ENCODE assay signal across 16 cellular contexts in the genomic region with DNA sequence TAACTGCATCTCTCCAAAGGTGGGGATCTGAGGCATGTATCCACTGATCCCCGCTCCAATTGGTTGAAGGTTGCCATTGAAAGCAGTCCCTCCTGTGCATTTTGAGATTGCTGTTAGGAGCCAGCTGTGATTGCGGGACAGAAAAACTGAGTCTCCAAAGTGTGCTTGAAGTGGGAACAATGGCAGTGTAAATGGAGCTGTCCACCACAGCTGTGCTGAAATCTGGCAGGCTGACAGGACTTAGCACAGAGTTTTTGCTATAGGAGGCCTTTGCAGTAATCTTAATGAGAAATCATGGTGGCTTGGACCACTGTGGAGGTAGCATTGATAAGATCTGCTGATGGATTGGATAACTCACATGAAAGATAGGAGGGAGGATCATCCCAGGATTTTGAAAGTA. TPM values are rescaled to one million over a fixed set of nuclear protein-coding genes. Genes with fewer than 3 reads are reported as not detected.
DNase-seq lines count a peak whose midpoint lies in the region; ATAC-seq and TF ChIP-seq lines count a peak whose summit lies in the region.
"Had no signal": no experiment of that assay in that cellular context is flagged by ENCODE, and none has a peak within 500 bp of the region (broad histone marks: within the 10 kb centered on the region; RNA-seq: fewer than 3 reads in every experiment).

No MANE protein-coding gene starts in this region.

- H3K27ac ChIP-seq in brain microvascular endothelial cell, result no peak overlapping the region
- H3K27ac ChIP-seq: esophagus squamous epithelium, lower lobe of right lung, sigmoid colon, VCaP had no signal

- H3K36me3 Mint-ChIP-seq in osteocyte (ENCODE audit: unreplicated experiment), result peaks cover 9% of the 10 kb centered on the region

- no peaks in the 10 kb centered on the region for H3K9me3 Mint-ChIP-seq in osteocyte (ENCODE audit: unreplicated experiment)

- H3K27me3 ChIP-seq in brain microvascular endothelial cell (replicated peaks), result no peaks in the 10 kb centered on the region
- H3K27me3 ChIP-seq: esophagus squamous epithelium, sigmoid colon had no signal

- H3K4me3 ChIP-seq in brain microvascular endothelial cell (ENCODE audit: low read depth, low read length), result no peak overlapping the region
- H3K4me3 ChIP-seq: esophagus squamous epithelium, lower lobe of right lung, sigmoid colon had no signal

- TF ChIP-seq CTCF in brain microvascular endothelial cell (IDR thresholded peaks at IDR 0.05; ENCODE audit: low read depth, low read length, missing control alignments), result no peak
- TF ChIP-seq CTCF in osteocyte (IDR thresholded peaks at IDR 0.05), result no peak

- H3K4me1 Mint-ChIP-seq in osteocyte (ENCODE audit: unreplicated experiment), result peaks cover 20% of the 10 kb centered on the region

- ATAC-seq in HG03342 (IDR thresholded peaks at IDR 0.05; ENCODE audit: unreplicated experiment) (no peak), GM18511 (IDR thresholded peaks at IDR 0.05; ENCODE audit: unreplicated experiment) (no peak)
- ATAC-seq: lower lobe of right lung had no signal

- peaks cover 9% of the 10 kb centered on the region for H3K36me3 ChIP-seq in brain microvascular endothelial cell (replicated peaks)

- H3K27me3 Mint-ChIP-seq in osteocyte (ENCODE audit: unreplicated experiment), result no peaks in the 10 kb centered on the region
- H3K27me3 Mint-ChIP-seq: activated naive CD8-positive, alpha-beta T cell had no signal

- DNase-seq in SIG-M5 treated with dmso at 0.1 percent for 504 hours (lab: John Stamatoyannopoulos, UW; ENCODE audit: unreplicated experiment) (peak; percentile 16), SIG-M5 (lab: John Stamatoyannopoulos, UW) (no peak), MV-4-11 (lab: John Stamatoyannopoulos, UW) (peak; percentile 32), brain microvascular endothelial cell (peak; percentile 25), myocyte (ENCODE audit: low read depth) (peak; percentile 57), osteocyte (ENCODE audit: extremely low spot score, unreplicated experiment) (no peak)
- DNase-seq: esophagus squamous epithelium, GDM1, KG1, lower lobe of right lung, NCI-H69, sigmoid colon had no signal

- no peak overlapping the region for H3K4me3 Mint-ChIP-seq in osteocyte (ENCODE audit: unreplicated experiment)
- H3K4me3 Mint-ChIP-seq: activated naive CD8-positive, alpha-beta T cell had no signal

- in situ Hi-C loops in brain microvascular endothelial cell (cut with HindIII; ENCODE audit: low pct_ligation_motif_present, low sequenced_read_pairs), result no loop called here

- H3K27ac Mint-ChIP-seq in osteocyte (ENCODE audit: unreplicated experiment), result no peak overlapping the region
- H3K27ac Mint-ChIP-seq: activated naive CD8-positive, alpha-beta T cell had no signal

RNA-seq across cellular contexts. Expression of a gene that starts 3.3 kb away (rescaled TPM):
- total RNA-seq in myocyte, result 28.8 and 30.3 TPM in 2 replicates
- 26.8 TPM for polyA plus RNA-seq in myocyte (2012)
- total RNA-seq in osteocyte, result 52.1 and 54.7 TPM in 2 replicates

RNA-seq across cellular contexts. Expression of a gene that starts 57.8 kb away (rescaled TPM):
- total RNA-seq in myocyte (not detected in 2 replicates), osteocyte (not detected in 2 replicates)
- not detected for polyA plus RNA-seq in myocyte (2012)
- total RNA-seq: esophagus squamous epithelium, lower lobe of right lung, sigmoid colon had no signal

Comparison
In these comparisons a context has a peak if more than half of its experiments do, and no peak if none do; other contexts are left out.
1. DNase-seq: peak in SIG-M5 treated with dmso at 0.1 percent for 504 hours (single experiment), MV-4-11 (single experiment), brain microvascular endothelial cell (single experiment) and myocyte (single experiment); none in SIG-M5 (single experiment) and osteocyte (single experiment).